ENCODE assay signal across 8 cellular contexts in the genomic region with DNA sequence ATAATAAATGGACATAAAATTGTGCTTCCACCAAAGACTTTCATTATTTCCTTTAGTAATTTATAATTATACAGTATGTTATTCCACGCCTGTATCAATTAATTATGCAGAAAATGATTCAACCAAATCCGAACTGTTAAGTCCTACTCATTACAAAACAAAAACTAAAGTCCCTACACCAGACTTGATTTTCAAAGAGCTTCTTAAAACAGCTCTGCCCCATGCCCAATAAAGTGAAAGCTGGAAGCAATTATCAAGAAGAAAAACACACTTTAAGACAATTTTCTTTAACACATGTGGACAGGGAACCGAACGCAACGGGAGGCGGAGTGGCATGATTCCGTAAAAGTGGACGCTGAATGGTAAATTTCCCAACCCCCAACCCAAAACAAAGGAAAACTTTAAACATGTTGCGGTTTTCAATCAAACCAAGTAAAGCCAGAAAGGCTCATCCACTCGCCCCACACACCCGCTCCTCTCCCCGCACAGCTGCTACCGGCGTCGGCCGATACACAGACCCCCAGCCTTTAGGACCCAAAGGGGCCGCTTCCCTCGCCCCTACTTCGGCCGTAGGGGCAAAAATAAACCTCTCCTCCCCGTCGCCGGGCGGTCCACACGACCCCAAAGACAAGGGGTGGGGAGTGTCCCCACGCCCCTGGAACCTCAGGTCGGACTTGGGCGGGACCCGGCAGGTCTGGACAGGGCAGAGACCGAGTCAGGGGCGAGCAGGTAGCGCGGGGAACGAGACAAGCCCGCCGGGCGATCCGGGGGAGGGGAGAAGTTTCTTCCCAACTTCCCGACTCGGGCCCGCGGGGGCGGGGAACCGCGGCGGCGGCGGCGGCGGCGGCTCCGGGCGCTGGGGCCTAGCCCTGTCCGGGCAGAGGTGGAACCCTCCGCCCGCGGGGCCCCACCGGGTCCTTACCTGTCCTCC. TPM values are rescaled to one million over a fixed set of nuclear protein-coding genes. Genes with fewer than 3 reads are reported as not detected.
DNase-seq lines count a peak whose midpoint lies in the region; ATAC-seq and TF ChIP-seq lines count a peak whose summit lies in the region.

No MANE protein-coding gene starts in this region.

- no peaks in the 10 kb centered on the region for H3K9me3 ChIP-seq in RWPE2 (ENCODE audit: severe bottlenecking)

- peak overlapping the region; percentile 94 for H3K4me3 Mint-ChIP-seq in effector memory CD8-positive, alpha-beta T cell

- H3K27ac ChIP-seq in 22Rv1 (peak overlapping the region; percentile 87), RWPE2 (ENCODE audit: poor library complexity, severe bottlenecking) (peak overlapping the region; percentile 72)

- in situ Hi-C loops in GM13977 (cut with MboI; ENCODE audit: low pct_unique_long_range_greater_than_20kb, low sequenced_read_pairs, unreplicated experiment) = no loop called here

- no peak for TF ChIP-seq CTCF in 22Rv1 (IDR thresholded peaks at IDR 0.05)
- no peak for TF ChIP-seq CTCF in GM13977 (IDR thresholded peaks at IDR 0.05; ENCODE audit: extremely low read depth, insufficient read depth, missing control alignments)
- TF ChIP-seq CTCF in RWPE2 (IDR thresholded peaks at IDR 0.05; ENCODE audit: poor library complexity, severe bottlenecking) = no peak

- peak overlapping the region; percentile 78 for H3K4me3 ChIP-seq in RWPE2 (ENCODE audit: severe bottlenecking)

- peaks cover 6% of the 10 kb centered on the region for H3K4me1 ChIP-seq in RWPE2 (ENCODE audit: insufficient read depth, poor library complexity, severe bottlenecking)

- no peaks in the 10 kb centered on the region for H3K9me3 Mint-ChIP-seq in effector memory CD8-positive, alpha-beta T cell

- DNase-seq in GM13977 (ENCODE audit: low spot score) = peak; percentile 35
- peak; percentile 67 for DNase-seq in RWPE2 (ENCODE audit: low spot score)
- DNase-seq in effector memory CD8-positive, alpha-beta T cell = no peak
- peak; percentile 91 for DNase-seq in mesenteric fat pad (ENCODE audit: low spot score)
- peak; percentile 51 for DNase-seq in ureter (ENCODE audit: low spot score)
- DNase-seq in NCI-H2029 (lab: John Stamatoyannopoulos, UW) = no peak

- peaks cover 29% of the 10 kb centered on the region for H3K36me3 Mint-ChIP-seq in effector memory CD8-positive, alpha-beta T cell (ENCODE audit: insufficient read depth)

- H3K4me1 Mint-ChIP-seq in effector memory CD8-positive, alpha-beta T cell (ENCODE audit: low read depth in 2 of 2) = peaks cover 38 to 73% of the 10 kb centered on the region in 2 donors

- no peaks in the 10 kb centered on the region for H3K36me3 ChIP-seq in RWPE2 (ENCODE audit: low read depth)

- H3K27me3 ChIP-seq in RWPE2 (ENCODE audit: insufficient read depth, poor library complexity, severe bottlenecking) = no peaks in the 10 kb centered on the region

- H3K27me3 Mint-ChIP-seq in effector memory CD8-positive, alpha-beta T cell = no peaks in the 10 kb centered on the region

- ATAC-seq in HG02885 (IDR thresholded peaks at IDR 0.05; ENCODE audit: poor library complexity, unreplicated experiment) (peak; percentile 36), RWPE2 (ENCODE audit: low read depth) (peak; percentile 51)
- no peak for ATAC-seq in effector memory CD8-positive, alpha-beta T cell (replicated peaks)

- H3K27ac Mint-ChIP-seq in effector memory CD8-positive, alpha-beta T cell = peak overlapping the region; percentile 90 to 96

RNA-seq across cellular contexts. Expression of a gene that starts 0.6 kb away (rescaled TPM):
- total RNA-seq in mesenteric fat pad (54.3 TPM), ureter (42.0 TPM)

Comparison
In these comparisons a context has a peak if more than half of its experiments do, and no peak if none do; other contexts are left out.
1. DNase-seq: peak in GM13977 (single experiment), RWPE2 (single experiment), mesenteric fat pad (single experiment) and ureter (single experiment); none in effector memory CD8-positive, alpha-beta T cell (0 of 3) and NCI-H2029 (single experiment).